Comparison of ENCODE assay signal across 22 cellular contexts in genomic region chr2:232576995-232577394, GRCh38. TPM values are rescaled to one million over a fixed set of nuclear protein-coding genes. Genes with fewer than 3 reads are reported as not detected.
DNase-seq lines count a peak whose midpoint lies in the region; TF ChIP-seq lines count a peak whose summit lies in the region.
"Had no signal": no experiment of that assay in that cellular context is flagged by ENCODE, and none has a peak within 500 bp of the region (broad histone marks: within the 10 kb centered on the region; RNA-seq: fewer than 3 reads in every experiment).

No MANE protein-coding gene starts in this region.

- H3K27ac ChIP-seq in GM23248: peak overlapping the region; percentile 2; the same call in 1 of the 2 replicates
- H3K27ac ChIP-seq: body of pancreas, esophagus muscularis mucosa, vagina had no signal

- no peaks in the 10 kb centered on the region for H3K9me2 ChIP-seq in GM23248 (ENCODE audit: insufficient read depth)

- WGBS in GM23248 (ENCODE audit: low coverage in 1 of 2, low lambda C conversion rate in 2 of 2, missing lambda C conversion rate in 2 of 2), 2 experiments: 94 to 95% methylated on average over 2 of the region's 2 CpGs

- DNase-seq in GM23248: peak; percentile 55
- DNase-seq in astrocyte of the hippocampus (ENCODE audit: low read depth, low spot score): peak; percentile 70
- DNase-seq in foreskin fibroblast: peak; percentile 43 to 65
- DNase-seq in renal cortical epithelial cell (ENCODE audit: low read depth): peak; percentile 63
- no peak for DNase-seq in SHP77 treated with DMSO at 0.1 percent for 48 hours (lab: John Stamatoyannopoulos, UW)
- no peak for DNase-seq in HuH-7 (ENCODE audit: low spot score)
- no peak for DNase-seq in NCI-H748 (lab: John Stamatoyannopoulos, UW; ENCODE audit: unreplicated experiment)
- DNase-seq in NCI-H1048 (lab: John Stamatoyannopoulos, UW): no peak
- DNase-seq: activated CD4-positive, alpha-beta T cell treated with anti-CD3 and anti-CD28 coated beads, Interleukin-2, amount 50 U/mL, for 4 hours; activated naive CD4-positive, alpha-beta T cell treated with Interleukin-2 at 50 U/mL for 16 hours; activated T-cell treated with anti-CD3 and anti-CD28 coated beads for 4 hours; body of pancreas; hypothalamus; mucosa of descending colon; NCI-H1694 treated with DMSO at 0.1 percent for 48 hours; NCI-H226; nucleus accumbens; stimulated activated CD4-positive, alpha-beta T cell treated with anti-CD3 and anti-CD28 coated beads, Interleukin-4, amount 100 ng/mL, for 24 hours; SW 1271 had no signal

- H3K9me3 ChIP-seq in GM23248 (ENCODE audit: low read depth): no peaks in the 10 kb centered on the region
- H3K9me3 ChIP-seq: body of pancreas, esophagus muscularis mucosa, mucosa of descending colon, vagina had no signal

- H2AFZ ChIP-seq in GM23248: no peak overlapping the region

- TF ChIP-seq CTCF in foreskin fibroblast (IDR thresholded peaks at IDR 0.05; ENCODE audit: low read depth, low read length): no peak

- no peak overlapping the region for H3K9ac ChIP-seq in GM23248

- no peak overlapping the region for H3K4me3 ChIP-seq in GM23248
- H3K4me3 ChIP-seq in foreskin fibroblast (ENCODE audit: low read depth in 1 of 2, low read length in 2 of 2): no peak overlapping the region
- H3K4me3 ChIP-seq: body of pancreas, esophagus muscularis mucosa, mucosa of descending colon, vagina had no signal

- H3K27me3 ChIP-seq in GM23248 (replicated peaks; ENCODE audit: insufficient read depth): no peaks in the 10 kb centered on the region
- H3K27me3 ChIP-seq: body of pancreas, esophagus muscularis mucosa, vagina had no signal

- H3K4me1 ChIP-seq in GM23248 (ENCODE audit: insufficient read depth): peaks cover 7% of the 10 kb centered on the region; the same call in 1 of the 2 replicates
- H3K4me1 ChIP-seq: esophagus muscularis mucosa, vagina had no signal

- H3K4me2 ChIP-seq in GM23248 (ENCODE audit: unreplicated experiment): no peak overlapping the region

- H3F3A ChIP-seq in GM23248 (ENCODE audit: insufficient read depth): no peaks in the 10 kb centered on the region

- H3K79me2 ChIP-seq in GM23248 (ENCODE audit: insufficient read depth): no peaks in the 10 kb centered on the region

- no peaks in the 10 kb centered on the region for H4K20me1 ChIP-seq in GM23248 (ENCODE audit: insufficient read depth)

- in situ Hi-C loops in GM23248 (cut with MboI): no loop called here

- H3K36me3 ChIP-seq in GM23248 (ENCODE audit: low read depth): peaks cover 7% of the 10 kb centered on the region

RNA-seq across cellular contexts. Expression of gene EIF4E2, which starts 26.5 kb away (rescaled TPM):
- 82.8 and 98.5 TPM in 2 replicates for total RNA-seq in GM23248 (2014; rRNA removed; shearing (Covaris generic))
- 147 and 150 TPM in 2 replicates for polyA plus RNA-seq in GM23248 (2016; fragmentation: Nextera tagmentation; extraction: Ambion mirVana)
- 60.0 and 179 TPM in 2 replicates for total RNA-seq in renal cortical epithelial cell

RNA-seq across cellular contexts. Expression of gene TIGD1, which starts 26.6 kb away (rescaled TPM):
- total RNA-seq in GM23248 (2014; rRNA removed; shearing (Covaris generic)): 2.0 and 4.3 TPM in 2 replicates
- polyA plus RNA-seq in GM23248 (2016; fragmentation: Nextera tagmentation; extraction: Ambion mirVana): 3.2 and 3.6 TPM in 2 replicates
- 2.3 and 3.4 TPM in 2 replicates for total RNA-seq in renal cortical epithelial cell

RNA-seq across cellular contexts. Expression of gene CHRNG, which starts 37.5 kb away (rescaled TPM):
- total RNA-seq in GM23248 (2014; rRNA removed; shearing (Covaris generic)): not detected in 2 replicates
- polyA plus RNA-seq in GM23248 (2016; fragmentation: Nextera tagmentation; extraction: Ambion mirVana): not detected in 2 replicates
- not detected in 2 replicates for total RNA-seq in renal cortical epithelial cell
- total RNA-seq: body of pancreas, esophagus muscularis mucosa, H4, mucosa of descending colon, vagina had no signal

RNA-seq across cellular contexts. Expression of gene CHRND, which starts 51.0 kb away (rescaled TPM):
- not detected in 2 replicates for total RNA-seq in GM23248 (2014; rRNA removed; shearing (Covaris generic))
- polyA plus RNA-seq in GM23248 (2016; fragmentation: Nextera tagmentation; extraction: Ambion mirVana): not detected in 2 replicates
- not detected in 2 replicates for total RNA-seq in renal cortical epithelial cell
- total RNA-seq: body of pancreas, esophagus muscularis mucosa, H4, mucosa of descending colon, vagina had no signal

RNA-seq across cellular contexts. Expression of gene EFHD1, which starts 56.4 kb away (rescaled TPM):
- total RNA-seq in GM23248 (2014; rRNA removed; shearing (Covaris generic)): not detected in 2 replicates
- polyA plus RNA-seq in GM23248 (2016; fragmentation: Nextera tagmentation; extraction: Ambion mirVana): not detected in 2 replicates
- 7.5 and 26.9 TPM in 2 replicates for total RNA-seq in renal cortical epithelial cell

Comparison
In these comparisons a context has a peak if more than half of its experiments do, and no peak if none do; other contexts are left out.
1. DNase-seq: peak in GM23248 (single experiment), astrocyte of the hippocampus (single experiment), foreskin fibroblast (2 of 2) and renal cortical epithelial cell (single experiment); none in SHP77 treated with DMSO at 0.1 percent for 48 hours (single experiment), HuH-7 (single experiment), NCI-H748 (single experiment) and NCI-H1048 (single experiment).